ENCODE assay signal across 9 cellular contexts in genomic region chr1:44785501-44786137, GRCh38. TPM values are rescaled to one million over a fixed set of nuclear protein-coding genes. Genes with fewer than 3 reads are reported as not detected.
DNase-seq lines count a peak whose midpoint lies in the region; ATAC-seq and TF ChIP-seq lines count a peak whose summit lies in the region.
"Had no signal": no experiment of that assay in that cellular context is flagged by ENCODE, and none has a peak within 500 bp of the region (broad histone marks: within the 10 kb centered on the region; RNA-seq: fewer than 3 reads in every experiment).

No MANE protein-coding gene starts in this region.

- H3K4me1 ChIP-seq in stomach = peaks cover 32 to 36% (median 34%) of the 10 kb centered on the region in 4 donors

- no peak for TF ChIP-seq EP300 in stomach (IDR thresholded peaks at IDR 0.05)

- H3K4me3 Mint-ChIP-seq in T-helper 1 cell treated with Interleukin-12 subunit alpha and Interleukin-12 subunit beta and Interleukin-4 antibody, amounts not matched to agents 30 μg/mL and 1 μg/mL, for 36 hours = peak overlapping the region; percentile 65
- H3K4me3 Mint-ChIP-seq in activated naive CD8-positive, alpha-beta T cell treated with anti-CD3 and anti-CD28 coated beads, Interleukin-2, amount 10 ng/mL, durations not matched to agents 7 days and 5 days = peak overlapping the region; percentile 66

- H3K27me3 ChIP-seq in kidney epithelial cell (ENCODE audit: control insufficient read depth, insufficient read depth, low read length) (no peaks in the 10 kb centered on the region), stomach (no peaks in the 10 kb centered on the region)

- peaks cover 26% of the 10 kb centered on the region for H3K4me1 Mint-ChIP-seq in T-helper 1 cell treated with Interleukin-12 subunit alpha and Interleukin-12 subunit beta and Interleukin-4 antibody, amounts not matched to agents 30 μg/mL and 1 μg/mL, for 36 hours (ENCODE audit: low read depth)
- H3K4me1 Mint-ChIP-seq in activated naive CD8-positive, alpha-beta T cell treated with anti-CD3 and anti-CD28 coated beads, Interleukin-2, amount 10 ng/mL, durations not matched to agents 7 days and 5 days = peaks cover 26% of the 10 kb centered on the region

- H3K36me3 ChIP-seq in kidney epithelial cell (ENCODE audit: control insufficient read depth, insufficient read depth, low read length) (no peaks in the 10 kb centered on the region), stomach (peaks cover under 1 to 18% (median 16%) of the 10 kb centered on the region in 4 donors)

- no peaks in the 10 kb centered on the region for H3K9me3 Mint-ChIP-seq in T-helper 1 cell treated with Interleukin-12 subunit alpha and Interleukin-12 subunit beta and Interleukin-4 antibody, amounts not matched to agents 30 μg/mL and 1 μg/mL, for 36 hours
- no peaks in the 10 kb centered on the region for H3K9me3 Mint-ChIP-seq in activated naive CD8-positive, alpha-beta T cell treated with anti-CD3 and anti-CD28 coated beads, Interleukin-2, amount 10 ng/mL, durations not matched to agents 7 days and 5 days

- no peak for TF ChIP-seq CTCF in kidney epithelial cell (IDR thresholded peaks at IDR 0.05; ENCODE audit: insufficient read depth, low read length, poor library complexity, severe bottlenecking)
- no peak for TF ChIP-seq CTCF in stomach (IDR thresholded peaks at IDR 0.05)

- H3K36me3 Mint-ChIP-seq in T-helper 1 cell treated with Interleukin-12 subunit alpha and Interleukin-12 subunit beta and Interleukin-4 antibody, amounts not matched to agents 30 μg/mL and 1 μg/mL, for 36 hours (ENCODE audit: low read depth) = peaks cover 12% of the 10 kb centered on the region
- H3K36me3 Mint-ChIP-seq in activated naive CD8-positive, alpha-beta T cell treated with anti-CD3 and anti-CD28 coated beads, Interleukin-2, amount 10 ng/mL, durations not matched to agents 7 days and 5 days = peaks cover 7% of the 10 kb centered on the region

- H3K27ac ChIP-seq in stomach = peak overlapping the region in 3 of 5 donors; percentile 27 to 78 (median 72)

- no peaks in the 10 kb centered on the region for H3K9me3 ChIP-seq in stomach

- H3K27me3 Mint-ChIP-seq in T-helper 1 cell treated with Interleukin-12 subunit alpha and Interleukin-12 subunit beta and Interleukin-4 antibody, amounts not matched to agents 30 μg/mL and 1 μg/mL, for 36 hours (ENCODE audit: low read depth) = no peaks in the 10 kb centered on the region
- H3K27me3 Mint-ChIP-seq in activated naive CD8-positive, alpha-beta T cell treated with anti-CD3 and anti-CD28 coated beads, Interleukin-2, amount 10 ng/mL, durations not matched to agents 7 days and 5 days = no peaks in the 10 kb centered on the region

- no peak overlapping the region for H3K27ac Mint-ChIP-seq in T-helper 1 cell treated with Interleukin-12 subunit alpha and Interleukin-12 subunit beta and Interleukin-4 antibody, amounts not matched to agents 30 μg/mL and 1 μg/mL, for 36 hours
- peak overlapping the region; percentile 71 for H3K27ac Mint-ChIP-seq in activated naive CD8-positive, alpha-beta T cell treated with anti-CD3 and anti-CD28 coated beads, Interleukin-2, amount 10 ng/mL, durations not matched to agents 7 days and 5 days

- no peak for TF ChIP-seq POLR2A in stomach (IDR thresholded peaks at IDR 0.05)

- ATAC-seq in activated naive CD8-positive, alpha-beta T cell treated with anti-CD3 and anti-CD28 coated beads, Interleukin-2, amount 10 ng/mL, durations not matched to agents 7 days and 5 days (ENCODE audit: low read depth) = no peak
- ATAC-seq in HG03196 (IDR thresholded peaks at IDR 0.05; ENCODE audit: unreplicated experiment) (no peak), HG02678 (IDR thresholded peaks at IDR 0.05; ENCODE audit: unreplicated experiment) (no peak)

- intact Hi-C loops in stomach (cut with DNase I; ENCODE audit: low total_unique reads) = no loop called here

- peak overlapping the region; percentile 1 for H3K4me3 ChIP-seq in kidney epithelial cell (ENCODE audit: low read depth, low read length)
- peak overlapping the region; percentile 47 to 51 (median 50) for H3K4me3 ChIP-seq in stomach

- POLR2A ChIA-PET in activated naive CD8-positive, alpha-beta T cell treated with anti-CD3 and anti-CD28 coated beads, Interleukin-2, amount 10 ng/mL, durations not matched to agents 7 days and 5 days (lab: Charles Lee) = interaction anchor here (0.7 to 8.4 kb wide), 10 partner anchors 10 to 226 kb away, joined by 3 to 93 read pairs (median 24); partner anchors contain the start of genes BTBD19, DYNLT4, HECTD3 and PLK3

- DNase-seq in T-helper 1 cell = no peak
- peak; percentile 34 for DNase-seq in activated naive CD8-positive, alpha-beta T cell treated with anti-CD3 and anti-CD28 coated beads, Interleukin-2, amount 10 ng/mL, durations not matched to agents 7 days and 5 days
- DNase-seq in kidney epithelial cell (ENCODE audit: low read depth) = no peak
- DNase-seq in stomach = no peak
- no peak for DNase-seq in CD1c-positive myeloid dendritic cell (ENCODE audit: extremely low spot score)
- DNase-seq: T1000 had no signal

- WGBS in stomach, 5 donors = 35 to 78% (median 37%) methylated on average over 4 to 11 of the region's 11 CpGs

RNA-seq across cellular contexts. Expression of gene BEST4, which starts 2.4 kb away (rescaled TPM):
- 1 to 10 TPM; 1.3 to 1.6 TPM for total RNA-seq in activated naive CD8-positive, alpha-beta T cell treated with anti-CD3 and anti-CD28 coated beads, Interleukin-2, amount 10 ng/mL, durations not matched to agents 7 days and 5 days
- total RNA-seq in kidney epithelial cell (0.25 TPM in 1 of 2 replicates, not detected in the other), stomach (10 to 100 TPM in 1 of 5 donors, under 1 TPM in 1, not detected in 3; 0.87 to 60.0 TPM)
- polyA plus RNA-seq in stomach = under 1 TPM in 1 of 3 donors, not detected in 2; 0.35 TPM

RNA-seq across cellular contexts. Expression of gene RPS8, which starts 10.3 kb away (rescaled TPM):
- total RNA-seq in activated naive CD8-positive, alpha-beta T cell treated with anti-CD3 and anti-CD28 coated beads, Interleukin-2, amount 10 ng/mL, durations not matched to agents 7 days and 5 days = 1,000 to 10,000 TPM; 1,522 to 1,548 TPM
- total RNA-seq in kidney epithelial cell (3,692 and 4,100 TPM in 2 replicates), stomach (1,000 to 10,000 TPM in 4 of 5 donors, 100 to 1,000 TPM in 1; 322 to 2,657 (median 1,647) TPM)
- 1,000 to 10,000 TPM; 2,591 to 3,429 (median 3,008) TPM for polyA plus RNA-seq in stomach

RNA-seq across cellular contexts. Expression of gene PLK3, which starts 14.6 kb away (rescaled TPM):
- 10 to 100 TPM; 68.8 to 70.7 TPM for total RNA-seq in activated naive CD8-positive, alpha-beta T cell treated with anti-CD3 and anti-CD28 coated beads, Interleukin-2, amount 10 ng/mL, durations not matched to agents 7 days and 5 days
- total RNA-seq in kidney epithelial cell (53.7 and 85.0 TPM in 2 replicates), stomach (10 to 100 TPM in 4 of 5 donors, under 1 TPM in 1; 0.58 to 30.4 (median 24.3) TPM)
- polyA plus RNA-seq in stomach = 10 to 100 TPM in 2 of 3 donors, 1 to 10 TPM in 1; 9.5 to 21.2 (median 13.5) TPM

RNA-seq across cellular contexts. Expression of gene DYNLT4, which starts 21.5 kb away (rescaled TPM):
- total RNA-seq in activated naive CD8-positive, alpha-beta T cell treated with anti-CD3 and anti-CD28 coated beads, Interleukin-2, amount 10 ng/mL, durations not matched to agents 7 days and 5 days = under 1 TPM; 0.43 to 0.97 TPM
- total RNA-seq in kidney epithelial cell = 0.25 and 0.41 TPM in 2 replicates
- 10 to 100 TPM in 1 of 5 donors, not detected in 4; 25.5 TPM for total RNA-seq in stomach
- polyA plus RNA-seq in stomach = 1 to 10 TPM in 1 of 3 donors, under 1 TPM in 2; 0.38 to 4.4 (median 0.50) TPM

RNA-seq across cellular contexts. Expression of gene BTBD19, which starts 22.7 kb away (rescaled TPM):
- 1 to 10 TPM; 5.2 to 5.6 TPM for total RNA-seq in activated naive CD8-positive, alpha-beta T cell treated with anti-CD3 and anti-CD28 coated beads, Interleukin-2, amount 10 ng/mL, durations not matched to agents 7 days and 5 days
- total RNA-seq in kidney epithelial cell = 3.8 and 4.4 TPM in 2 replicates
- 1 to 10 TPM in 2 of 5 donors, under 1 TPM in 1, not detected in 2; 0.89 to 4.1 (median 2.9) TPM for total RNA-seq in stomach
- 1 to 10 TPM; 1.4 to 2.9 (median 2.8) TPM for polyA plus RNA-seq in stomach
